Comparison of ENCODE assay signal across 9 cellular contexts in genomic region chr7:116671111-116671510, GRCh38. TPM values are rescaled to one million over a fixed set of nuclear protein-coding genes. Genes with fewer than 3 reads are reported as not detected.
DNase-seq lines count a peak whose midpoint lies in the region; ATAC-seq and TF ChIP-seq lines count a peak whose summit lies in the region.
"Had no signal": no experiment of that assay in that cellular context is flagged by ENCODE, and none has a peak within 500 bp of the region (broad histone marks: within the 10 kb centered on the region; RNA-seq: fewer than 3 reads in every experiment).

No MANE protein-coding gene starts in this region.

- H3K4me3 Mint-ChIP-seq in naive B cell (peak overlapping the region; percentile 66 to 89 (median 84)), type B pancreatic cell (peak overlapping the region; percentile 92)

- no peaks in the 10 kb centered on the region for H3K36me3 ChIP-seq in heart left ventricle

- peaks cover 0 to 22% (median 0%) of the 10 kb centered on the region in 9 donors for H3K27me3 ChIP-seq in heart left ventricle

- H3K27me3 Mint-ChIP-seq in naive B cell (peaks cover 53 to 70% (median 58%) of the 10 kb centered on the region in 3 donors), type B pancreatic cell (peaks cover 37% of the 10 kb centered on the region)

- H3K27ac ChIP-seq in heart left ventricle (peak overlapping the region in 9 of 12 donors; percentile 69 to 87 (median 82)), coronary artery (no peak overlapping the region)

- H3K9me3 Mint-ChIP-seq in naive B cell (peaks cover 0 to 7% (median 2%) of the 10 kb centered on the region in 7 donors), type B pancreatic cell (no peaks in the 10 kb centered on the region)

- ATAC-seq in heart left ventricle, result no peak
- no peak for ATAC-seq in Right ventricle myocardium inferior
- ATAC-seq in naive B cell (ENCODE audit: low read depth in 2 of 2), result no peak
- ATAC-seq in GM19023 (IDR thresholded peaks at IDR 0.05; ENCODE audit: unreplicated experiment), result no peak

- 75 to 79% (median 76%) methylated on average over 7 of the region's 7 CpGs for WGBS in heart left ventricle, 4 donors

- peaks cover 0 to 36% (median 8%) of the 10 kb centered on the region in 12 donors for H3K4me1 ChIP-seq in heart left ventricle

- no peaks in the 10 kb centered on the region for H3K9me3 ChIP-seq in heart left ventricle

- TF ChIP-seq CTCF in heart left ventricle (IDR thresholded peaks at IDR 0.05) (no peak), coronary artery (IDR thresholded peaks at IDR 0.05) (no peak), type B pancreatic cell (conservative IDR thresholded peaks at IDR 0.05) (no peak)

- H3K4me1 Mint-ChIP-seq in naive B cell (peaks cover 4 to 13% (median 13%) of the 10 kb centered on the region in 3 donors), type B pancreatic cell (ENCODE audit: unreplicated experiment) (peaks cover 22% of the 10 kb centered on the region)

- H3K36me3 Mint-ChIP-seq in naive B cell, result no peaks in the 10 kb centered on the region
- H3K36me3 Mint-ChIP-seq in type B pancreatic cell, result no peaks in the 10 kb centered on the region

- H3K27ac Mint-ChIP-seq in naive B cell, result no peak overlapping the region
- H3K27ac Mint-ChIP-seq in type B pancreatic cell, result peak overlapping the region; percentile 87

- DNase-seq in heart left ventricle (no peak), Right ventricle myocardium inferior (ENCODE audit: missing footprints) (no peak), coronary artery (ENCODE audit: low spot score) (no peak), naive B cell (no peak), type B pancreatic cell (ENCODE audit: extremely low spot score, unreplicated experiment) (no peak), midbrain (lab: John Stamatoyannopoulos, UW) (no peak)
- DNase-seq in stimulated activated CD4-positive, alpha-beta T cell treated with anti-CD3 and anti-CD28 coated beads, Interleukin-4, amount 100 ng/mL, for 1 hour, result no peak
- DNase-seq: MV-4-11 had no signal

- intact Hi-C loops in heart left ventricle (cut with DNase I), result loop anchor here (2.0 to 5.0 kb wide), 6 partner anchors 79 to 140 kb away; no protein-coding TSS in a partner anchor
- intact Hi-C loops in Right ventricle myocardium inferior (cut with DNase I), result loop anchor here (2.0 to 5.0 kb wide), 3 partner anchors 39 to 116 kb away; no protein-coding TSS in a partner anchor

- TF ChIP-seq POLR2A in heart left ventricle (IDR thresholded peaks at IDR 0.05), result no peak

- peak overlapping the region in 10 of 12 donors; percentile 40 to 77 (median 63) for H3K4me3 ChIP-seq in heart left ventricle
- peak overlapping the region; percentile 86 for H3K4me3 ChIP-seq in coronary artery

RNA-seq across cellular contexts. Expression of gene MET, which starts 0.9 kb away (rescaled TPM):
- total RNA-seq in heart left ventricle (10 to 100 TPM; 11.1 to 29.7 (median 16.4) TPM), Right ventricle myocardium inferior (15.9 TPM), type B pancreatic cell (ENCODE audit: low replicate concordance) (34.2 and 49.1 TPM in 2 replicates)
- polyA plus RNA-seq in heart left ventricle (10 to 100 TPM in 1 of 2 donors, 1 to 10 TPM in 1; 2.4 to 11.9 TPM), naive B cell (ENCODE audit: low read depth in 6 of 6) (not detected)

Comparison
In these comparisons a context has a peak if more than half of its experiments do, and no peak if none do; other contexts are left out.
1. H3K27ac ChIP-seq: peak in heart left ventricle (9 of 12); none in coronary artery (0 of 2).